Comparison of ENCODE assay signal across 22 cellular contexts in the genomic region with DNA sequence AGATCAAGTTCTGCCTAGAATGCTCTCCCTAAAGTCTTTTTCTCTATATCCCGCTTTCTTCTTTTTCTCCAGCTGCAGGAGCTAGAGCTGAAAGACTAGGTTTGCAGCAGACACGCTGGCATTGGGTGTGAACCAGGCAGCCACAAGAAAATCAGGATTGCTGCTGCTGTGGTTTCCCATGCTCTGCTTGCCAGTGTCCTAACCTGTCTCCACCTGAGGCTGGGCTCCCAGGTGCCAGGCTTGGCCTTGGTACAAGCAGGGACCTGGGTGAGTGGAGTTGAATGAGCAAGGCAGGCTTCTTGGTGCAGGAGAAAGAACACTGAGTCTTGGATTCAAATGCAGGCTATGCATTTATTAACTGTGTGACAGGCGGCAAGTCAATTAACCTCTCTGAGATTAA.
"Had no signal": no experiment of that assay in that cellular context is flagged by ENCODE, and none has a peak within 500 bp of the region (broad histone marks: within the 10 kb centered on the region; RNA-seq: fewer than 3 reads in every experiment).

No MANE protein-coding gene starts in this region.

- H3K4me1 Mint-ChIP-seq: activated CD4-positive, alpha-beta T cell treated with anti-CD3 and anti-CD28 coated beads for 36 hours; activated naive CD8-positive, alpha-beta T cell treated with anti-CD3 and anti-CD28 coated beads for 36 hours; memory B cell; naive thymus-derived CD8-positive, alpha-beta T cell; stimulated activated naive B cell treated with anti-CD40 and anti-IgM and Interleukin-4, amounts not matched to agents 10 μg/mL and 1 μg/mL and 100 μg/mL, for 72 hours had no signal

- H3K9me3 Mint-ChIP-seq: activated naive CD8-positive, alpha-beta T cell treated with anti-CD3 and anti-CD28 coated beads for 36 hours; activated T-cell treated with anti-CD3 and anti-CD28 coated beads, Interleukin-2, amount 50 U/mL, for 72 hours had no signal

- ATAC-seq: activated CD4-positive, alpha-beta T cell treated with anti-CD3 and anti-CD28 coated beads for 36 hours; activated T-cell treated with anti-CD3 and anti-CD28 coated beads, Interleukin-2, amount 50 U/mL, for 72 hours; naive thymus-derived CD8-positive, alpha-beta T cell; stimulated activated naive B cell treated with anti-CD40 and anti-IgM and Interleukin-4, amounts not matched to agents 10 μg/mL and 1 μg/mL and 100 μg/mL, for 72 hours had no signal

- H3K27ac ChIP-seq: ascending aorta, brain microvascular endothelial cell, right atrium auricular region, stomach, tibial artery had no signal

- H3K36me3 ChIP-seq: ascending aorta, brain microvascular endothelial cell, right atrium auricular region, stomach, tibial artery had no signal

- H3K4me1 ChIP-seq: ascending aorta, tibial artery had no signal

- DNase-seq: activated CD4-positive, alpha-beta T cell treated with anti-CD3 and anti-CD28 coated beads for 36 hours; activated CD4-positive, alpha-beta T cell treated with anti-CD3 and anti-CD28 coated beads, Interleukin-2, amount 50 U/mL, for 4 hours; activated CD4-positive, CD25-positive, alpha-beta regulatory T cell; activated naive CD4-positive, alpha-beta T cell treated with Interleukin-2 at 50 U/mL for 16 hours; activated naive CD8-positive, alpha-beta T cell treated with anti-CD3 and anti-CD28 coated beads for 36 hours; activated T-cell treated with anti-CD3 and anti-CD28 coated beads for 4 hours; activated T-cell treated with anti-CD3 and anti-CD28 coated beads, Interleukin-2, amount 50 U/mL, for 72 hours; central memory CD4-positive, alpha-beta T cell; endodermal cell; head of caudate nucleus; hippocampal formation; midbrain; naive thymus-derived CD8-positive, alpha-beta T cell; stimulated activated CD4-positive, alpha-beta T cell treated with anti-CD3 and anti-CD28 coated beads, Interleukin-15, amount 100 ng/mL, for 24 hours; stimulated activated CD4-positive, alpha-beta T cell treated with anti-CD3 and anti-CD28 coated beads, Interleukin-2, amount 100 ng/mL, for 24 hours; stimulated activated naive B cell treated with anti-CD40 and anti-IgM and Interleukin-4, amounts not matched to agents 10 μg/mL and 1 μg/mL and 100 μg/mL, for 72 hours; stomach; tibial artery had no signal

- H3K36me3 Mint-ChIP-seq: activated naive CD8-positive, alpha-beta T cell treated with anti-CD3 and anti-CD28 coated beads for 36 hours; memory B cell; naive thymus-derived CD8-positive, alpha-beta T cell; stimulated activated naive B cell treated with anti-CD40 and anti-IgM and Interleukin-4, amounts not matched to agents 10 μg/mL and 1 μg/mL and 100 μg/mL, for 72 hours had no signal

- H3K4me3 Mint-ChIP-seq: activated CD4-positive, alpha-beta T cell treated with anti-CD3 and anti-CD28 coated beads for 36 hours; activated naive CD8-positive, alpha-beta T cell treated with anti-CD3 and anti-CD28 coated beads for 36 hours; activated T-cell treated with anti-CD3 and anti-CD28 coated beads, Interleukin-2, amount 50 U/mL, for 72 hours; endodermal cell; memory B cell; naive thymus-derived CD8-positive, alpha-beta T cell; stimulated activated naive B cell treated with anti-CD40 and anti-IgM and Interleukin-4, amounts not matched to agents 10 μg/mL and 1 μg/mL and 100 μg/mL, for 72 hours had no signal

- H3K9me3 ChIP-seq: ascending aorta, right atrium auricular region, tibial artery had no signal

- H3K27ac Mint-ChIP-seq: activated CD4-positive, alpha-beta T cell treated with anti-CD3 and anti-CD28 coated beads for 36 hours; activated naive CD8-positive, alpha-beta T cell treated with anti-CD3 and anti-CD28 coated beads for 36 hours; activated T-cell treated with anti-CD3 and anti-CD28 coated beads, Interleukin-2, amount 50 U/mL, for 72 hours; endodermal cell; memory B cell; naive thymus-derived CD8-positive, alpha-beta T cell; stimulated activated naive B cell treated with anti-CD40 and anti-IgM and Interleukin-4, amounts not matched to agents 10 μg/mL and 1 μg/mL and 100 μg/mL, for 72 hours had no signal

- H3K4me3 ChIP-seq: ascending aorta, right atrium auricular region, stomach, tibial artery had no signal

- H3K27me3 ChIP-seq: ascending aorta, brain microvascular endothelial cell, right atrium auricular region, stomach, tibial artery had no signal
